ENCODE assay signal across 8 cellular contexts in the genomic region with DNA sequence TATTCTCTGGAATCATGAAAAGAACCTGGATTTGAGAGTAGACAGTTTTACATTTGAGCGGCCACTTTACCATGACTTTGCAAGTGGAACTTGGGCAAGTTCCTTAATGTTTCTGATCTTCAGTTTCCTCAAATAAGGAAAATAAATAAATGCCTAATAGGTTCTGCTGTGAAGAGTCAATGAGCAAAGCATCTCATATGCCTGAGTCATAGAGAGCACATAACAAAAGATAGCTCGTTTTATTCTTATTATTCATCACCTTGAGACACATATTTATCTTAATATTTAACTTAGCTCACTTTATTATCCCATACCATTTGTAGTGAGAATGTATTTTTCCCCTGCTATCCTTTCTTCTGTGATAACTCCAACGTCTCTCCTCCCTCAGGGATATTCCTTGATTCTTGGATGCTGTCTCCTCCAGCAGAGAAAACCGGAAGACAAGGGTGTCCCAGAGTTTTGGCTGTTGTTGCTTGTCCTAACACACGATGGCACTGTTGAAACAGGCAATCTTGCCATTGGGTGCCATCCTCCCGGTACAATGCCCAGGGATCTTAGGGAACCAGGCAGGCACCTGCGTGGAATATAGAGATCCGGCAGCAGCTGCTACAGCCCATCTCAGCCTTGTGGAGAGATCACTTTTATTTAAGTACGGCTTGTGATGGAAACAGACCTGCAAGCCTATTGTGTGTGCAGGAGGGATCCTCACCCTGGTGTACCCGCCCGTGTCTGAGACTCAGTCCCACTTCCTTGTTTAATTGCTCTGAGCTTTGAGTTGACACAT. TPM values are rescaled to one million over a fixed set of nuclear protein-coding genes. Genes with fewer than 3 reads are reported as not detected.
DNase-seq lines count a peak whose midpoint lies in the region; ATAC-seq and TF ChIP-seq lines count a peak whose summit lies in the region.

No MANE protein-coding gene starts in this region.

- H3K4me3 ChIP-seq in GM12865 (ENCODE audit: low read depth, low read length) (no peak overlapping the region), Loucy (ENCODE audit: low read length, poor library complexity, severe bottlenecking) (peak overlapping the region; percentile 56), Peyer's patch (no peak overlapping the region), heart right ventricle (no peak overlapping the region)

- TF ChIP-seq CTCF in GM12865 (IDR thresholded peaks at IDR 0.05; ENCODE audit: insufficient read depth, low read depth, low read length, missing control alignments), result peak; percentile 80
- TF ChIP-seq CTCF in Loucy (conservative IDR thresholded peaks at IDR 0.05; ENCODE audit: low read length), result peak; percentile 93
- peak in 4 of 6 experiments; percentile 55 to 75 (median 71) for TF ChIP-seq CTCF in Peyer's patch (IDR thresholded peaks at IDR 0.05)
- TF ChIP-seq CTCF in heart right ventricle (IDR thresholded peaks at IDR 0.05), result peak; percentile 53 to 88 (median 77)

- peak overlapping the region; percentile 91 for H2AFZ ChIP-seq in Loucy (ENCODE audit: low read length)

- H3K9me3 ChIP-seq in Loucy (ENCODE audit: insufficient read depth, low read depth, low read length), result no peaks in the 10 kb centered on the region
- no peaks in the 10 kb centered on the region for H3K9me3 ChIP-seq in Peyer's patch
- no peaks in the 10 kb centered on the region for H3K9me3 ChIP-seq in heart right ventricle

- H3K9ac ChIP-seq in Loucy (ENCODE audit: low read depth, low read length, poor library complexity, severe bottlenecking), result no peak overlapping the region

- H3K27ac ChIP-seq in Peyer's patch (no peak overlapping the region), heart right ventricle (no peak overlapping the region)

- no peaks in the 10 kb centered on the region for H3F3A ChIP-seq in Loucy (ENCODE audit: low read depth)

- intact Hi-C loops in heart right ventricle (cut with DNase I), result loop anchor here (1.0 to 10.0 kb wide), 10 partner anchors 79 to 217 kb away; no protein-coding TSS in a partner anchor

- H3K27me3 ChIP-seq in Loucy (ENCODE audit: insufficient read depth, low read length, poor library complexity, severe bottlenecking) (no peaks in the 10 kb centered on the region), Peyer's patch (no peaks in the 10 kb centered on the region), heart right ventricle (peaks cover 0 to 59% (median 25%) of the 10 kb centered on the region in 7 donors)

- H3K36me3 ChIP-seq in Loucy (ENCODE audit: insufficient read depth, low read length) (no peaks in the 10 kb centered on the region), Peyer's patch (no peaks in the 10 kb centered on the region), heart right ventricle (no peaks in the 10 kb centered on the region)

- no peak for TF ChIP-seq POLR2A in Peyer's patch (IDR thresholded peaks at IDR 0.05)

- H3K9me2 ChIP-seq in Loucy (replicated peaks; ENCODE audit: low read depth, low read length), result no peaks in the 10 kb centered on the region

- 26 to 29% methylated on average over 11 of the region's 11 CpGs for WGBS in heart right ventricle, 2 donors

- DNase-seq in A172 (ENCODE audit: low spot score) (peak; percentile 73), GM12865 (ENCODE audit: low read depth) (peak; percentile 57), Peyer's patch (peak in 1 of 3 donors; percentile 71), amygdala (lab: John Stamatoyannopoulos, UW) (peak in 51 of 56 donors; percentile 8 to 85 (median 53)), heart right ventricle (peak; percentile 15 to 54), retina (peak; percentile 81)

- H3K79me2 ChIP-seq in Loucy (ENCODE audit: insufficient read depth, low read length), result no peaks in the 10 kb centered on the region

- no peaks in the 10 kb centered on the region for H4K20me1 ChIP-seq in Loucy (ENCODE audit: insufficient read depth, low read length, poor library complexity, severe bottlenecking)

- H3K4me1 ChIP-seq in Loucy (ENCODE audit: insufficient read depth, low read length, poor library complexity, severe bottlenecking), result no peaks in the 10 kb centered on the region
- no peaks in the 10 kb centered on the region for H3K4me1 ChIP-seq in Peyer's patch
- H3K4me1 ChIP-seq in heart right ventricle, result peaks cover 0 to 6% (median 0%) of the 10 kb centered on the region in 9 donors

- peak overlapping the region; percentile 66 for H3K4me2 ChIP-seq in Loucy (ENCODE audit: low read depth, low read length, poor library complexity, severe bottlenecking)

- peak; percentile 65 to 90 (median 75) for ATAC-seq in heart right ventricle
- no peak for ATAC-seq in HG03442 (IDR thresholded peaks at IDR 0.05; ENCODE audit: unreplicated experiment)

RNA-seq across cellular contexts. Expression of a gene that starts 33.3 kb away (rescaled TPM):
- 7.6 and 8.0 TPM in 2 replicates for total RNA-seq in A172 (2014; rRNA removed; shearing (Covaris generic))
- total RNA-seq in Peyer's patch (10 to 100 TPM; 12.4 to 31.5 (median 27.8) TPM), heart right ventricle (10 to 100 TPM in 1 of 10 donors, 1 to 10 TPM in 9; 3.7 to 10.4 (median 5.5) TPM)
- polyA plus RNA-seq in heart right ventricle, result 1 to 10 TPM; 7.2 to 8.8 TPM

RNA-seq across cellular contexts. Expression of a gene that starts 44.3 kb away (rescaled TPM):
- not detected in 2 replicates for total RNA-seq in A172 (2014; rRNA removed; shearing (Covaris generic))
- 1 to 10 TPM in 1 of 4 donors, under 1 TPM in 3; 0.18 to 2.5 (median 0.69) TPM for total RNA-seq in Peyer's patch
- 10 to 100 TPM in 1 of 10 donors, 1 to 10 TPM in 8, under 1 TPM in 1; 0.60 to 15.7 (median 2.1) TPM for total RNA-seq in heart right ventricle
- under 1 TPM; 0.29 to 0.35 TPM for polyA plus RNA-seq in heart right ventricle
